Comparison of ENCODE assay signal across 1 cellular context in genomic region chr2:239240480-239240881, GRCh38.
TF ChIP-seq lines count a peak whose summit lies in the region.

No MANE protein-coding gene starts in this region.

TF ChIP-seq in IMR-90, 13 proteins besides CTCF, POLR2A, EP300 and RAD21 (continued from another document):
- TF ChIP-seq USF2 (IDR thresholded peaks at IDR 0.05; ENCODE audit: low read depth, low read length), result no peak
- TF ChIP-seq RFX5 (IDR thresholded peaks at IDR 0.05; ENCODE audit: low read depth, low read length), result no peak
- no peak for TF ChIP-seq BHLHE40 (IDR thresholded peaks at IDR 0.05; ENCODE audit: low read depth, low read length)
- no peak for TF ChIP-seq SMC3 (IDR thresholded peaks at IDR 0.05; ENCODE audit: low read depth, low read length)
